Comparison of ENCODE assay signal across 13 cellular contexts in genomic region chr2:218448934-218449333, GRCh38. TPM values are rescaled to one million over a fixed set of nuclear protein-coding genes. Genes with fewer than 3 reads are reported as not detected.
DNase-seq lines count a peak whose midpoint lies in the region; TF ChIP-seq lines count a peak whose summit lies in the region.
"Had no signal": no experiment of that assay in that cellular context is flagged by ENCODE, and none has a peak within 500 bp of the region (broad histone marks: within the 10 kb centered on the region; RNA-seq: fewer than 3 reads in every experiment).

No MANE protein-coding gene starts in this region.

- no peak overlapping the region for H3K27ac Mint-ChIP-seq in mesothelial cell of epicardium
- H3K27ac Mint-ChIP-seq: activated CD8-positive, alpha-beta T cell treated with anti-CD3 and anti-CD28 coated beads for 36 hours; activated naive CD8-positive, alpha-beta T cell treated with anti-CD3 and anti-CD28 coated beads, Interleukin-2, amount 50 U/mL, for 24 hours; naive thymus-derived CD4-positive, alpha-beta T cell had no signal

- H3K36me3 ChIP-seq in trophoblast cell (ENCODE audit: control insufficient read depth in 1 of 2, insufficient read depth in 2 of 2, low read length in 2 of 2) (peaks cover 0 to 5% of the 10 kb centered on the region in 2 experiments), ovary (no peaks in the 10 kb centered on the region)

- no peak overlapping the region for H3K9ac ChIP-seq in trophoblast cell (ENCODE audit: low read length)

- no peaks in the 10 kb centered on the region for H3K27me3 Mint-ChIP-seq in mesothelial cell of epicardium (ENCODE audit: low read depth)
- H3K27me3 Mint-ChIP-seq: activated CD8-positive, alpha-beta T cell treated with anti-CD3 and anti-CD28 coated beads for 36 hours; activated naive CD8-positive, alpha-beta T cell treated with anti-CD3 and anti-CD28 coated beads, Interleukin-2, amount 50 U/mL, for 24 hours; naive thymus-derived CD4-positive, alpha-beta T cell had no signal

- DNase-seq in NCI-H1417 (lab: John Stamatoyannopoulos, UW) (peak in 2 of 3 experiments; percentile 15 to 25), NCI-H1417 treated with DMSO at 0.1 percent for 48 hours (lab: John Stamatoyannopoulos, UW) (no peak), NCI-H2029 (lab: John Stamatoyannopoulos, UW) (peak; percentile 13), dermis blood vessel endothelial cell (peak; percentile 58), trophoblast cell (peak; percentile 26 to 80), ovary (no peak), mesothelial cell of epicardium (ENCODE audit: low spot score in 2 of 2, unreplicated experiment in 2 of 2) (no peak), NCI-H2171 (lab: John Stamatoyannopoulos, UW) (no peak)
- DNase-seq: activated CD8-positive, alpha-beta T cell treated with anti-CD3 and anti-CD28 coated beads for 36 hours; activated naive CD8-positive, alpha-beta T cell treated with anti-CD3 and anti-CD28 coated beads, Interleukin-2, amount 50 U/mL, for 24 hours; KG1; naive thymus-derived CD4-positive, alpha-beta T cell; NCI-H774 had no signal

- no peak overlapping the region for H3K23ac ChIP-seq in trophoblast cell (ENCODE audit: low read length)

- H4K8ac ChIP-seq in trophoblast cell (ENCODE audit: low read depth, low read length), result no peak overlapping the region

- H2BK5ac ChIP-seq in trophoblast cell (ENCODE audit: low read depth, low read length, poor library complexity), result no peak overlapping the region

- no peaks in the 10 kb centered on the region for H3K79me1 ChIP-seq in trophoblast cell (ENCODE audit: low read length)

- no peak overlapping the region for H3K14ac ChIP-seq in trophoblast cell (ENCODE audit: low read length)

- H2AFZ ChIP-seq in trophoblast cell (ENCODE audit: insufficient read depth, low read length, poor library complexity), result no peak overlapping the region

- H3K18ac ChIP-seq in trophoblast cell (ENCODE audit: low read length), result no peak overlapping the region

- H3K9me3 ChIP-seq in trophoblast cell (ENCODE audit: insufficient read depth, low read depth, low read length), result no peaks in the 10 kb centered on the region
- no peaks in the 10 kb centered on the region for H3K9me3 ChIP-seq in ovary

- no peak for TF ChIP-seq EP300 in ovary (IDR thresholded peaks at IDR 0.05)

- no peak for TF ChIP-seq CTCF in ovary (IDR thresholded peaks at IDR 0.05)
- no peak for TF ChIP-seq CTCF in mesothelial cell of epicardium (IDR thresholded peaks at IDR 0.05; ENCODE audit: unreplicated experiment)

- H3K27me3 ChIP-seq in trophoblast cell (ENCODE audit: insufficient read depth, low read length) (no peaks in the 10 kb centered on the region), ovary (no peaks in the 10 kb centered on the region)

- no peaks in the 10 kb centered on the region for H3K79me2 ChIP-seq in trophoblast cell (ENCODE audit: control insufficient read depth, insufficient read depth, low read length, poor library complexity)

- no peak overlapping the region for H3K4me2 ChIP-seq in trophoblast cell (ENCODE audit: low read length)

- H4K12ac ChIP-seq in trophoblast cell (ENCODE audit: low read depth, low read length), result no peak overlapping the region

- H2BK120ac ChIP-seq in trophoblast cell (ENCODE audit: insufficient read depth, low read length, poor library complexity), result no peak overlapping the region

- H4K91ac ChIP-seq in trophoblast cell (ENCODE audit: low read depth, low read length), result no peak overlapping the region

- H2BK12ac ChIP-seq in trophoblast cell (ENCODE audit: low read length), result no peak overlapping the region

- peaks cover 3% of the 10 kb centered on the region for H3K4me1 Mint-ChIP-seq in mesothelial cell of epicardium
- H3K4me1 Mint-ChIP-seq: activated naive CD8-positive, alpha-beta T cell treated with anti-CD3 and anti-CD28 coated beads, Interleukin-2, amount 50 U/mL, for 24 hours had no signal

- no peak for TF ChIP-seq POLR2A in ovary (IDR thresholded peaks at IDR 0.05)

- H3K36me3 Mint-ChIP-seq in mesothelial cell of epicardium, result peaks cover 16% of the 10 kb centered on the region

- H3K4me1 ChIP-seq in trophoblast cell (ENCODE audit: control insufficient read depth in 1 of 2, insufficient read depth in 2 of 2, low read length in 2 of 2), result peaks cover 6 to 7% of the 10 kb centered on the region in 2 experiments
- H3K4me1 ChIP-seq in ovary (ENCODE audit: insufficient read depth), result no peaks in the 10 kb centered on the region

- no peak overlapping the region for H3K4me3 Mint-ChIP-seq in mesothelial cell of epicardium
- H3K4me3 Mint-ChIP-seq: activated CD8-positive, alpha-beta T cell treated with anti-CD3 and anti-CD28 coated beads for 36 hours; activated naive CD8-positive, alpha-beta T cell treated with anti-CD3 and anti-CD28 coated beads, Interleukin-2, amount 50 U/mL, for 24 hours; naive thymus-derived CD4-positive, alpha-beta T cell had no signal

- H3K27ac ChIP-seq in trophoblast cell (ENCODE audit: low read depth, low read length) (no peak overlapping the region), ovary (no peak overlapping the region)

- H3K4ac ChIP-seq in trophoblast cell (ENCODE audit: low read depth, low read length), result no peak overlapping the region

- intact Hi-C loops in ovary (cut with DNase I), result no loop called here

- H3K9me3 Mint-ChIP-seq in mesothelial cell of epicardium, result no peaks in the 10 kb centered on the region
- H3K9me3 Mint-ChIP-seq: activated CD8-positive, alpha-beta T cell treated with anti-CD3 and anti-CD28 coated beads for 36 hours; activated naive CD8-positive, alpha-beta T cell treated with anti-CD3 and anti-CD28 coated beads, Interleukin-2, amount 50 U/mL, for 24 hours; naive thymus-derived CD4-positive, alpha-beta T cell had no signal

- no peak overlapping the region for H2AK5ac ChIP-seq in trophoblast cell (ENCODE audit: low read length)

- H3K4me3 ChIP-seq in trophoblast cell (ENCODE audit: low read depth, low read length) (no peak overlapping the region), ovary (no peak overlapping the region)

- no CpG with 5 or more reads among the region's 3 CpGs for WGBS in trophoblast cell (ENCODE audit: extremely low coverage, insufficient coverage, insufficient read length)
- 33 to 46% (median 41%) methylated on average over 3 of the region's 3 CpGs for WGBS in ovary, 3 donors

RNA-seq across cellular contexts. Expression of gene VIL1, which starts 30.0 kb away (rescaled TPM):
- not detected in 2 replicates for total RNA-seq in dermis blood vessel endothelial cell
- 0.16 and 0.17 TPM in 2 replicates for polyA plus RNA-seq in trophoblast cell (2013)
- total RNA-seq in ovary, result 1 to 10 TPM in 1 of 7 donors, under 1 TPM in 1, not detected in 5; 0.38 to 1.3 TPM
- under 1 TPM in 1 of 2 donors, not detected in 1; 0.05 TPM for polyA plus RNA-seq in ovary
- total RNA-seq in mesothelial cell of epicardium, result 0.29 to 0.64 TPM (median 0.54 TPM) in 3 replicates
- total RNA-seq: activated CD8-positive, alpha-beta T cell treated with anti-CD3 and anti-CD28 coated beads for 36 hours had no signal

RNA-seq across cellular contexts. Expression of gene CTDSP1, which starts 49.3 kb away (rescaled TPM):
- total RNA-seq in dermis blood vessel endothelial cell, result 103 and 110 TPM in 2 replicates
- 37.9 and 39.2 TPM in 2 replicates for polyA plus RNA-seq in trophoblast cell (2013)
- total RNA-seq in ovary, result 100 to 1,000 TPM in 5 of 7 donors, 10 to 100 TPM in 2; 68.8 to 211 (median 159) TPM
- 100 to 1,000 TPM in 1 of 2 donors, 10 to 100 TPM in 1; 38.6 to 135 TPM for polyA plus RNA-seq in ovary
- 134 to 142 TPM (median 136 TPM) in 3 replicates for total RNA-seq in mesothelial cell of epicardium

Comparison
In these comparisons a context has a peak if more than half of its experiments do, and no peak if none do; other contexts are left out.
1. DNase-seq: peak in NCI-H1417 (2 of 3), NCI-H2029 (single experiment), dermis blood vessel endothelial cell (single experiment) and trophoblast cell (2 of 2); none in NCI-H1417 treated with DMSO at 0.1 percent for 48 hours (single experiment), ovary (0 of 5), mesothelial cell of epicardium (0 of 2) and NCI-H2171 (single experiment).